ENCODE assay signal across 23 cellular contexts in genomic region chrX:15416133-15416993, GRCh38. TPM values are rescaled to one million over a fixed set of nuclear protein-coding genes. Genes with fewer than 3 reads are reported as not detected.
DNase-seq lines count a peak whose midpoint lies in the region; ATAC-seq, FAIRE-seq and TF ChIP-seq lines count a peak whose summit lies in the region.
"Had no signal": no experiment of that assay in that cellular context is flagged by ENCODE, and none has a peak within 500 bp of the region (broad histone marks: within the 10 kb centered on the region; RNA-seq: fewer than 3 reads in every experiment).

No MANE protein-coding gene starts in this region.

- no peaks in the 10 kb centered on the region for H3K27me3 Mint-ChIP-seq in stimulated activated naive CD8-positive, alpha-beta T cell treated with anti-CD3 and anti-CD28 coated beads, Interleukin-15, amount 100 ng/mL, for 72 hours
- H3K27me3 Mint-ChIP-seq: progenitor cell of endocrine pancreas had no signal

- no peaks in the 10 kb centered on the region for H3K4me1 Mint-ChIP-seq in stimulated activated naive CD8-positive, alpha-beta T cell treated with anti-CD3 and anti-CD28 coated beads, Interleukin-15, amount 100 ng/mL, for 72 hours
- no peaks in the 10 kb centered on the region for H3K4me1 Mint-ChIP-seq in stimulated activated effector memory CD8-positive, alpha-beta T cell treated with anti-CD3 and anti-CD28 coated beads, Interleukin-12 subunit alpha, Interleukin-12 subunit beta, amount 100 ng/mL, for 72 hours
- H3K4me1 Mint-ChIP-seq: CD8-positive, alpha-beta memory T cell; naive thymus-derived CD8-positive, alpha-beta T cell had no signal

- H3K9me3 Mint-ChIP-seq in stimulated activated naive CD8-positive, alpha-beta T cell treated with anti-CD3 and anti-CD28 coated beads, Interleukin-15, amount 100 ng/mL, for 72 hours: no peaks in the 10 kb centered on the region
- H3K9me3 Mint-ChIP-seq in stimulated activated effector memory CD8-positive, alpha-beta T cell treated with anti-CD3 and anti-CD28 coated beads, Interleukin-12 subunit alpha, Interleukin-12 subunit beta, amount 100 ng/mL, for 72 hours: peaks cover 2% of the 10 kb centered on the region

- no peak for DNase-seq in stimulated activated naive CD8-positive, alpha-beta T cell treated with anti-CD3 and anti-CD28 coated beads, Interleukin-15, Interleukin-2, amounts not matched to agents 100 U/mL and 50 U/mL, for 24 hours
- no peak for DNase-seq in stimulated activated naive CD8-positive, alpha-beta T cell treated with anti-CD3 and anti-CD28 coated beads, Interleukin-15, amount 100 ng/mL, for 72 hours
- DNase-seq in M059J (ENCODE audit: low read depth): peak; percentile 7
- no peak for DNase-seq in K562 (ENCODE audit: extremely low read depth in 1 of 4, low spot score in 3 of 4)
- no peak for DNase-seq in stimulated activated effector memory CD8-positive, alpha-beta T cell treated with anti-CD3 and anti-CD28 coated beads, Interleukin-12 subunit alpha, Interleukin-12 subunit beta, amount 100 ng/mL, for 72 hours (ENCODE audit: low spot score in 2 of 2)
- DNase-seq in NCI-H1436 treated with DMSO at 0.1 percent for 48 hours (lab: John Stamatoyannopoulos, UW): no peak
- no peak for DNase-seq in lower leg skin (ENCODE audit: low spot score in 2 of 2)
- DNase-seq: activated CD4-positive, CD25-positive, alpha-beta regulatory T cell; activated effector memory CD4-positive, alpha-beta T cell treated with Interleukin-2 at 50 U/mL for 16 hours; amniotic stem cell; CD8-positive, alpha-beta memory T cell; central memory CD4-positive, alpha-beta T cell; DMS79 treated with DMSO at 0.1 percent for 48 hours; head of caudate nucleus; naive thymus-derived CD8-positive, alpha-beta T cell; NCI-H187 treated with DMSO at 0.1 percent for 48 hours; NCI-H446 treated with DMSO at 0.1 percent for 48 hours; stimulated activated CD4-positive, alpha-beta T cell treated with anti-CD3 and anti-CD28 coated beads, Interleukin-4, amount 100 ng/mL, for 4 hours; T-helper 1 cell had no signal

- H3K27ac ChIP-seq in K562 (ENCODE audit: extremely low read depth, low read depth, low read length): no peak overlapping the region
- H3K27ac ChIP-seq: esophagus muscularis mucosa, skin epidermis had no signal

- H2AFZ ChIP-seq in K562 (ENCODE audit: low read depth, low read length): no peak overlapping the region

- no peaks in the 10 kb centered on the region for H3K9me1 ChIP-seq in K562 (ENCODE audit: control insufficient read depth, insufficient read depth, low read length)

- CTCF ChIA-PET in K562 (lab: Yijun Ruan, JAX; ENCODE audit: low intra/inter-chr PET ratio): no interaction called here

- H4K20me1 ChIP-seq in K562 (replicated peaks; ENCODE audit: control insufficient read depth, insufficient read depth, low read length): no peaks in the 10 kb centered on the region

- ATAC-seq in stimulated activated naive CD8-positive, alpha-beta T cell treated with anti-CD3 and anti-CD28 coated beads, Interleukin-15, Interleukin-2, amounts not matched to agents 100 U/mL and 50 U/mL, for 24 hours: peak; percentile 71
- ATAC-seq in stimulated activated naive CD8-positive, alpha-beta T cell treated with anti-CD3 and anti-CD28 coated beads, Interleukin-15, amount 100 ng/mL, for 72 hours: no peak
- ATAC-seq in K562: peak; percentile 78
- peak; percentile 36 for ATAC-seq in stimulated activated effector memory CD8-positive, alpha-beta T cell treated with anti-CD3 and anti-CD28 coated beads, Interleukin-12 subunit alpha, Interleukin-12 subunit beta, amount 100 ng/mL, for 72 hours
- no peak for ATAC-seq in activated CD4-positive, CD25-positive, alpha-beta regulatory T cell treated with anti-CD3 and anti-CD28 coated beads, Interleukin-2, amount 50 U/mL, for 24 hours
- ATAC-seq: naive thymus-derived CD8-positive, alpha-beta T cell had no signal

- H3K9ac ChIP-seq in K562 (ENCODE audit: insufficient read depth in 1 of 2, low read depth in 2 of 2, low read length in 2 of 2): no peak overlapping the region

- 29% methylated on average over 10 of the region's 10 CpGs for WGBS in K562 (ENCODE audit: insufficient coverage, low coverage, missing lambda C conversion rate)
- 75 to 84% methylated on average over 10 of the region's 10 CpGs for WGBS in lower leg skin, 2 donors

- H3K36me3 Mint-ChIP-seq in stimulated activated effector memory CD8-positive, alpha-beta T cell treated with anti-CD3 and anti-CD28 coated beads, Interleukin-12 subunit alpha, Interleukin-12 subunit beta, amount 100 ng/mL, for 72 hours: no peaks in the 10 kb centered on the region
- H3K36me3 Mint-ChIP-seq: CD8-positive, alpha-beta memory T cell had no signal

- BruUV-seq in K562 (replicated peaks; lab: Mats Ljungman, UMichigan): no TSS peak

- H3K36me3 ChIP-seq in K562 (ENCODE audit: control insufficient read depth, insufficient read depth, low read length): no peaks in the 10 kb centered on the region
- H3K36me3 ChIP-seq: esophagus muscularis mucosa had no signal

- H3K4me3 Mint-ChIP-seq in stimulated activated naive CD8-positive, alpha-beta T cell treated with anti-CD3 and anti-CD28 coated beads, Interleukin-15, amount 100 ng/mL, for 72 hours: no peak overlapping the region
- no peak overlapping the region for H3K4me3 Mint-ChIP-seq in stimulated activated effector memory CD8-positive, alpha-beta T cell treated with anti-CD3 and anti-CD28 coated beads, Interleukin-12 subunit alpha, Interleukin-12 subunit beta, amount 100 ng/mL, for 72 hours
- H3K4me3 Mint-ChIP-seq: CD8-positive, alpha-beta memory T cell; naive thymus-derived CD8-positive, alpha-beta T cell had no signal

- TF ChIP-seq EP300 in K562 (IDR thresholded peaks at IDR 0.05; ENCODE audit: low read length): no peak

- no peaks in the 10 kb centered on the region for H3K79me2 ChIP-seq in K562 (ENCODE audit: control insufficient read depth, insufficient read depth, low read length)

- in situ Hi-C loops in K562 (cut with MboI): no loop called here

- no peak overlapping the region for H3K4me2 ChIP-seq in K562 (ENCODE audit: insufficient read depth, low read length)

- no peak overlapping the region for H3K4me3 ChIP-seq in K562
- H3K4me3 ChIP-seq in lower leg skin (ENCODE audit: low read depth, poor library complexity, severe bottlenecking): no peak overlapping the region
- H3K4me3 ChIP-seq: esophagus muscularis mucosa, skin epidermis had no signal

- H3K9me3 ChIP-seq in K562 (replicated peaks; ENCODE audit: control insufficient read depth, insufficient read depth, low read depth, low read length): no peaks in the 10 kb centered on the region

- no peaks in the 10 kb centered on the region for H3K27me3 ChIP-seq in K562 (ENCODE audit: control insufficient read depth in 2 of 2, insufficient read depth in 2 of 2, low read length in 2 of 2)
- H3K27me3 ChIP-seq: esophagus muscularis mucosa had no signal

- intact Hi-C loops in K562 (cut with micrococcal nuclease) (no loop called here), lower leg skin (cut with DNase I; ENCODE audit: low total_unique reads) (no loop called here)

- no peak overlapping the region for H3K27ac Mint-ChIP-seq in stimulated activated naive CD8-positive, alpha-beta T cell treated with anti-CD3 and anti-CD28 coated beads, Interleukin-15, amount 100 ng/mL, for 72 hours
- H3K27ac Mint-ChIP-seq in stimulated activated effector memory CD8-positive, alpha-beta T cell treated with anti-CD3 and anti-CD28 coated beads, Interleukin-12 subunit alpha, Interleukin-12 subunit beta, amount 100 ng/mL, for 72 hours: no peak overlapping the region
- H3K27ac Mint-ChIP-seq: CD8-positive, alpha-beta memory T cell; naive thymus-derived CD8-positive, alpha-beta T cell; progenitor cell of endocrine pancreas had no signal

- POLR2A ChIA-PET in K562 (lab: Yijun Ruan, JAX): no interaction called here

- H3K4me1 ChIP-seq in K562 (replicated peaks in 1 of 2; ENCODE audit: control insufficient read depth in 2 of 2, insufficient read depth in 2 of 2, low read length in 2 of 2): no peaks in the 10 kb centered on the region
- H3K4me1 ChIP-seq: esophagus muscularis mucosa had no signal

- TF ChIP-seq CTCF in K562 (IDR thresholded peaks at IDR 0.05 in 2 of 3, conservative IDR thresholded peaks at IDR 0.05 in 1 of 3; ENCODE audit: insufficient read depth in 2 of 3, low read depth in 1 of 3, low read length in 3 of 3): no peak
- TF ChIP-seq CTCF in lower leg skin (IDR thresholded peaks at IDR 0.05): no peak

- TF ChIP-seq RAD21 in K562 (CRISPR knock-in tag; conservative IDR thresholded peaks at IDR 0.05 in 1 of 2, IDR thresholded peaks at IDR 0.05 in 1 of 2): no peak

- TF ChIP-seq POLR2A in K562 (conservative IDR thresholded peaks at IDR 0.05): no peak
- no peak for TF ChIP-seq POLR2A in lower leg skin (IDR thresholded peaks at IDR 0.05)

- no peak for FAIRE-seq in K562 (lab: Jason Lieb, UNC)

TF ChIP-seq in K562, 482 proteins besides CTCF, POLR2A, EP300 and RAD21 (continues in another document):
- TF ChIP-seq SAP30 (IDR thresholded peaks at IDR 0.05; ENCODE audit: borderline replicate concordance, insufficient read depth, low read depth, low read length, poor library complexity, severe bottlenecking) (no peak), U2AF1 (optimal IDR thresholded peaks at IDR 0.05; ENCODE audit: low read depth, low read length) (no peak), CTBP1 (IDR thresholded peaks at IDR 0.05; ENCODE audit: borderline replicate concordance) (no peak), ZNF76 (CRISPR knock-in tag; IDR thresholded peaks at IDR 0.05; ENCODE audit: borderline replicate concordance) (no peak), EP400 (IDR thresholded peaks at IDR 0.05) (no peak)

RNA-seq across cellular contexts. Expression of gene VEGFD, which starts 32.1 kb away (rescaled TPM):
- total RNA-seq in M059J (2014; rRNA removed; shearing (Covaris generic)): 4.8 TPM in 1 of 2 replicates, not detected in the other
- total RNA-seq in K562 (2011; cell fraction: chromatin; rRNA removed; ENCODE audit: low replicate concordance): 0.33 TPM in 1 of 2 replicates, not detected in the other
- total RNA-seq in K562 (2011; cell fraction: nucleolus; rRNA removed): not detected in 2 replicates
- total RNA-seq in K562 (2011; cell fraction: nucleoplasm; rRNA removed): 0.29 and 0.31 TPM in 2 replicates
- not detected in 2 replicates for total RNA-seq in K562 (2014; rRNA removed)
- not detected in 2 replicates for total RNA-seq in K562 (2014; rRNA removed; fragmentation: Illumina TruSeq; extraction: Trizol)
- not detected in 2 replicates for total RNA-seq in K562 (2015; rRNA removed; fragmentation: Illumina TruSeq; extraction: Trizol)
- 0.31 TPM in 1 of 2 replicates, not detected in the other for total RNA-seq in K562 (2021)
- polyA plus RNA-seq in K562 (2011; rRNA removed): 0.03 TPM in 1 of 2 replicates, not detected in the other
- not detected in 2 replicates for polyA plus RNA-seq in K562 (2011; cell fraction: cytosol; rRNA removed)
- polyA plus RNA-seq in K562 (2011; cell fraction: nucleus; rRNA removed): 0.27 and 0.29 TPM in 2 replicates
- 0.05 TPM in 1 of 2 replicates, not detected in the other for polyA plus RNA-seq in K562 (2012)
- polyA plus RNA-seq in K562 (2014; fragmentation: Illumina TruSeq; extraction: Trizol): not detected in 2 replicates
- polyA plus RNA-seq in K562 (2014; fragmentation: Nextera tagmentation; extraction: Ambion mirVana): not detected
- not detected in 2 replicates for polyA plus RNA-seq in K562 (2014; rRNA removed)
- 0.09 TPM in 1 of 2 replicates, not detected in the other for polyA minus RNA-seq in K562 (2011; rRNA and poly(A)+ RNA removed)
- polyA minus RNA-seq in K562 (2011; cell fraction: cytosol; rRNA and poly(A)+ RNA removed): not detected in 2 replicates
- 0.33 TPM in 1 of 2 replicates, not detected in the other for polyA minus RNA-seq in K562 (2011; cell fraction: nucleus; rRNA and poly(A)+ RNA removed)
- 1 to 10 TPM in 2 of 4 donors, not detected in 2; 1.5 to 1.8 TPM for total RNA-seq in lower leg skin
- total RNA-seq: CD8-positive, alpha-beta memory T cell; naive thymus-derived CD8-positive, alpha-beta T cell had no signal
- polyA plus RNA-seq: CD8-positive, alpha-beta memory T cell; naive thymus-derived CD8-positive, alpha-beta T cell had no signal

Comparison
In these comparisons a context has a peak if more than half of its experiments do, and no peak if none do; other contexts are left out.
1. ATAC-seq: peak in stimulated activated naive CD8-positive, alpha-beta T cell treated with anti-CD3 and anti-CD28 coated beads, Interleukin-15, Interleukin-2, amounts not matched to agents 100 U/mL and 50 U/mL, for 24 hours (single experiment), K562 (single experiment) and stimulated activated effector memory CD8-positive, alpha-beta T cell treated with anti-CD3 and anti-CD28 coated beads, Interleukin-12 subunit alpha, Interleukin-12 subunit beta, amount 100 ng/mL, for 72 hours (single experiment); none in stimulated activated naive CD8-positive, alpha-beta T cell treated with anti-CD3 and anti-CD28 coated beads, Interleukin-15, amount 100 ng/mL, for 72 hours (single experiment) and activated CD4-positive, CD25-positive, alpha-beta regulatory T cell treated with anti-CD3 and anti-CD28 coated beads, Interleukin-2, amount 50 U/mL, for 24 hours (0 of 2).